Comparison of ENCODE assay signal across 8 cellular contexts in genomic region chr20:41693136-41693979, GRCh38.
DNase-seq lines count a peak whose midpoint lies in the region; ATAC-seq, FAIRE-seq and TF ChIP-seq lines count a peak whose summit lies in the region.

No MANE protein-coding gene starts in this region.

- no peak overlapping the region for H2BK20ac ChIP-seq in H1 (ENCODE audit: low read length)

- peaks cover 3% of the 10 kb centered on the region; the same call in 1 of the 2 replicates for H3K23me2 ChIP-seq in H1 (ENCODE audit: low read depth, low read length)

- peak in 1 of 2 experiments; percentile 84; a peak in 2 of 3 replicates for TF ChIP-seq POLR2A in H1 (IDR thresholded peaks at IDR 0.05; ENCODE audit: control extremely low read depth in 1 of 2, low read depth in 2 of 2, low read length in 2 of 2)

- H3K27me3 Mint-ChIP-seq in CD4-positive, alpha-beta memory T cell = peaks cover 4% of the 10 kb centered on the region in 2 donors

- H2BK120ac ChIP-seq in H1 (replicated peaks; ENCODE audit: low read depth, low read length) (no peak overlapping the region), mesenchymal stem cell (ENCODE audit: low read depth, low read length) (no peak overlapping the region)

- no peaks in the 10 kb centered on the region for H3K27me3 ChIP-seq in CD4-positive, alpha-beta memory T cell (ENCODE audit: insufficient read depth, low read length)
- H3K27me3 ChIP-seq in H1 (replicated peaks in 1 of 4; ENCODE audit: control insufficient read depth in 3 of 4, extremely low read depth in 1 of 4, insufficient read depth in 3 of 4, low read length in 3 of 4) = no peaks in the 10 kb centered on the region
- H3K27me3 ChIP-seq in mesenchymal stem cell (ENCODE audit: control insufficient read depth in 1 of 2, insufficient read depth in 1 of 2, low read length in 2 of 2) = peaks cover 4 to 16% of the 10 kb centered on the region in 2 experiments

- no peaks in the 10 kb centered on the region for H4K20me1 ChIP-seq in H1 (replicated peaks in 1 of 2; ENCODE audit: control insufficient read depth in 1 of 2, insufficient read depth in 2 of 2, low read length in 2 of 2)

- H3K4me2 ChIP-seq in H1 (ENCODE audit: insufficient read depth in 1 of 2, low read depth in 2 of 2, low read length in 2 of 2) (peak overlapping the region; percentile 65 to 87), mesenchymal stem cell (ENCODE audit: low read length, poor library complexity, severe bottlenecking) (peak overlapping the region; percentile 79)

- CTCF ChIA-PET in CD4-positive, alpha-beta memory T cell (lab: Charles Lee; ENCODE audit: partially characterized antibody) = interaction anchor here (0.6 to 1.6 kb wide), 6 partner anchors 10 to 1818 kb away, joined by 3 to 6 read pairs (median 4); partner anchors contain the start of gene CHD6
- CTCF ChIA-PET in H1 (lab: Charles Lee; ENCODE audit: partially characterized antibody) = interaction anchor here (0.7 to 2.0 kb wide), 8 partner anchors 11 to 254 kb away, joined by 3 to 8 read pairs (median 4); no protein-coding TSS in a partner anchor

- POLR2A ChIA-PET in CD4-positive, alpha-beta memory T cell (lab: Charles Lee; ENCODE audit: partially characterized antibody) = interaction anchor here (1.1 to 4.5 kb wide), 7 partner anchors 10 to 1764 kb away, joined by 3 to 78 read pairs (median 5); partner anchors contain the start of genes CHD6 and SRSF6
- POLR2A ChIA-PET in H1 (lab: Charles Lee; ENCODE audit: partially characterized antibody) = interaction anchor here (0.7 to 1.8 kb wide), 22 partner anchors 9 to 276 kb away, joined by 3 to 13 read pairs (median 3); partner anchors contain the start of gene CHD6

- H3K4ac ChIP-seq in H1 (replicated peaks; ENCODE audit: insufficient read length, low read depth, low read length) (no peak overlapping the region), mesenchymal stem cell (ENCODE audit: low read depth in 1 of 2, low read length in 2 of 2) (peak overlapping the region in 1 of 2 experiments; percentile 2)

- intact Hi-C loops in CD4-positive, alpha-beta memory T cell (cut with micrococcal nuclease) = loop anchor here (1.0 to 2.0 kb wide), 3 partner anchors 75 to 376 kb away; partner anchors contain the start of genes CHD6 and ZHX3

- no peaks in the 10 kb centered on the region for H3K9me3 Mint-ChIP-seq in CD4-positive, alpha-beta memory T cell

- WGBS in H1 (ENCODE audit: extremely low coverage in 1 of 2, insufficient coverage in 1 of 2, insufficient read length in 1 of 2, insufficient replicate concordance in 2 of 2, low coverage in 1 of 2, low lambda C conversion rate in 2 of 2, missing lambda C conversion rate in 1 of 2), 2 experiments = 1% methylated on average over 33 of the region's 33 CpGs; no CpG with 5 or more reads in 1 of the 2 experiments
- under 1% methylated on average over 29 of the region's 33 CpGs for WGBS in mesenchymal stem cell

- no peaks in the 10 kb centered on the region for H3K9me3 ChIP-seq in CD4-positive, alpha-beta memory T cell (ENCODE audit: control insufficient read depth in 1 of 2, low read length in 2 of 2)
- H3K9me3 ChIP-seq in H1 (ENCODE audit: insufficient read depth in 2 of 2, low read depth in 1 of 2, low read length in 1 of 2) (no peaks in the 10 kb centered on the region), mesenchymal stem cell (ENCODE audit: control insufficient read depth, low read length) (no peaks in the 10 kb centered on the region)

- H3K4me1 Mint-ChIP-seq in CD4-positive, alpha-beta memory T cell = peaks cover 7 to 23% (median 16%) of the 10 kb centered on the region in 4 donors

- peak in 1 of 2 experiments; percentile 65; a peak in 1 of 3 replicates for TF ChIP-seq EP300 in H1 (IDR thresholded peaks at IDR 0.05; ENCODE audit: borderline replicate concordance in 1 of 2, low read depth in 2 of 2, low read length in 2 of 2)

- peaks cover 12% of the 10 kb centered on the region for H3K4me1 ChIP-seq in CD4-positive, alpha-beta memory T cell (ENCODE audit: insufficient read depth, low read length)
- H3K4me1 ChIP-seq in H1 (replicated peaks in 1 of 4; ENCODE audit: control insufficient read depth in 3 of 4, insufficient read depth in 4 of 4, low read length in 3 of 4) (peaks cover 0 to 6% (median 1%) of the 10 kb centered on the region in 4 experiments; a peak in 1 of 7 replicates), mesenchymal stem cell (ENCODE audit: control insufficient read depth, insufficient read depth, low read depth, low read length) (peaks cover 2% of the 10 kb centered on the region)

- TF ChIP-seq CTCF in H1 (IDR thresholded peaks at IDR 0.05; ENCODE audit: control extremely low read depth in 1 of 3, insufficient read depth in 1 of 3, low read depth in 1 of 3, low read length in 3 of 3) = peak in 2 of 3 experiments; percentile 26 to 44; a peak in 2 of 4 replicates

- FAIRE-seq in H1 (lab: Jason Lieb, UNC) = peak; percentile 81

- H4K8ac ChIP-seq in H1 (ENCODE audit: extremely low read depth, insufficient read depth, low read length) = peak overlapping the region; percentile 97
- peak overlapping the region; percentile 59 for H4K8ac ChIP-seq in mesenchymal stem cell (ENCODE audit: low read length)

- H4K91ac ChIP-seq in H1 (replicated peaks; ENCODE audit: insufficient read length, low read length) = no peak overlapping the region
- peak overlapping the region; percentile 55 for H4K91ac ChIP-seq in mesenchymal stem cell (ENCODE audit: low read length)

- TF ChIP-seq RAD21 in H1 (IDR thresholded peaks at IDR 0.05 in 1 of 2, conservative IDR thresholded peaks at IDR 0.05 in 1 of 2; ENCODE audit: low read depth in 2 of 2, low read length in 2 of 2) = 0 out of 4 replicates have a peak, but pooled peaks of 1 of the 2 experiments have one; percentile 2

- peak overlapping the region; percentile 34 for H4K5ac ChIP-seq in H1 (ENCODE audit: insufficient read length, low read depth, low read length)

- H3K14ac ChIP-seq in H1 (ENCODE audit: insufficient read length) = no peak overlapping the region
- no peak overlapping the region for H3K14ac ChIP-seq in mesenchymal stem cell (ENCODE audit: low read length in 2 of 2)

- no peak overlapping the region for H3K23ac ChIP-seq in H1 (ENCODE audit: insufficient read length)
- H3K23ac ChIP-seq in mesenchymal stem cell (ENCODE audit: low read length in 2 of 2) = no peak overlapping the region

- peak overlapping the region; percentile 82 to 98 (median 95) for H3K27ac Mint-ChIP-seq in CD4-positive, alpha-beta memory T cell

- peak; percentile 83 to 87 (median 85) for DNase-seq in CD4-positive, alpha-beta memory T cell
- DNase-seq in HK-2 (ENCODE audit: unreplicated experiment) (peak; percentile 82), NCI-H82 treated with DMSO at 0.1 percent for 48 hours (lab: John Stamatoyannopoulos, UW; ENCODE audit: unreplicated experiment) (peak; percentile 94), H1 (ENCODE audit: low read depth in 1 of 2, low spot score in 2 of 2) (peak; percentile 65 to 70), mesenchymal stem cell (peak; percentile 87)
- peak; percentile 87 for DNase-seq in activated CD8-positive, alpha-beta memory T cell treated with anti-CD3 and anti-CD28 coated beads for 24 hours
- DNase-seq in stimulated activated CD8-positive, alpha-beta memory T cell treated with anti-CD3 and anti-CD28 coated beads, Interleukin-12 subunit alpha, Interleukin-12 subunit beta, amount 100 ng/mL, for 24 hours (ENCODE audit: extremely low read depth) = peak; percentile 57

- H2BK12ac ChIP-seq in H1 (ENCODE audit: low read depth, low read length) = 0 out of 2 replicates have a peak overlapping the region, but pooled peaks have one; percentile 70
- no peak overlapping the region for H2BK12ac ChIP-seq in mesenchymal stem cell (ENCODE audit: low read length in 2 of 2)

- H2BK5ac ChIP-seq in H1 (ENCODE audit: low read depth, low read length) (peak overlapping the region; percentile 86; the same call in 1 of the 2 replicates), mesenchymal stem cell (ENCODE audit: low read depth, low read length, poor library complexity, severe bottlenecking) (no peak overlapping the region)

- H3K36me3 Mint-ChIP-seq in CD4-positive, alpha-beta memory T cell = peaks cover 0 to 5% of the 10 kb centered on the region in 2 donors

- H2BK15ac ChIP-seq in H1 (ENCODE audit: low read length) (no peak overlapping the region; the same call in 1 of the 2 replicates), mesenchymal stem cell (ENCODE audit: low read depth, poor library complexity, severe bottlenecking) (no peak overlapping the region)

- peak overlapping the region; percentile 79 to 84 (median 80) for H3K9ac ChIP-seq in H1 (replicated peaks in 1 of 4; ENCODE audit: extremely low read depth in 1 of 4, low read depth in 3 of 4, low read length in 3 of 4)
- peak overlapping the region; percentile 91 for H3K9ac ChIP-seq in mesenchymal stem cell (ENCODE audit: low read length)

- peak; percentile 92 for ATAC-seq in GM19452 (IDR thresholded peaks at IDR 0.05; ENCODE audit: unreplicated experiment)

- H3K4me3 Mint-ChIP-seq in CD4-positive, alpha-beta memory T cell = peak overlapping the region; percentile 86 to 97 (median 94)

- no peaks in the 10 kb centered on the region for H3K79me2 ChIP-seq in H1 (ENCODE audit: control insufficient read depth in 1 of 2, insufficient read depth in 2 of 2, low read length in 2 of 2)

- H3K18ac ChIP-seq in H1 (ENCODE audit: extremely low read depth, low read length) = peak overlapping the region; percentile 88; the same call in 1 of the 2 replicates
- H3K18ac ChIP-seq in mesenchymal stem cell (ENCODE audit: low read depth in 1 of 2, low read length in 2 of 2) = peak overlapping the region; percentile 37 to 45

- peak overlapping the region; percentile 97 for H2AFZ ChIP-seq in H1 (ENCODE audit: low read length)
- peak overlapping the region; percentile 99 for H2AFZ ChIP-seq in mesenchymal stem cell (ENCODE audit: low read depth, low read length)

- H3K79me1 ChIP-seq in H1 (ENCODE audit: low read depth, low read length) (no peaks in the 10 kb centered on the region), mesenchymal stem cell (replicated peaks; ENCODE audit: low read length, poor library complexity, severe bottlenecking) (no peaks in the 10 kb centered on the region)

- peak overlapping the region; percentile 75 to 76 for H3K4me3 ChIP-seq in CD4-positive, alpha-beta memory T cell (ENCODE audit: low read length in 2 of 2)
- H3K4me3 ChIP-seq in H1 (ENCODE audit: extremely low read depth in 1 of 4, insufficient read depth in 2 of 4, low read depth in 3 of 4, low read length in 4 of 4) (peak overlapping the region; percentile 74 to 90 (median 80)), mesenchymal stem cell (ENCODE audit: insufficient read depth in 1 of 2, low read depth in 1 of 2, low read length in 2 of 2) (peak overlapping the region; percentile 62 to 91)

- peak overlapping the region; percentile 48 for H3K56ac ChIP-seq in H1 (replicated peaks; ENCODE audit: insufficient read length, low read depth, low read length)

- no peaks in the 10 kb centered on the region for H3K36me3 ChIP-seq in CD4-positive, alpha-beta memory T cell (ENCODE audit: insufficient read depth, low read length)
- H3K36me3 ChIP-seq in H1 (ENCODE audit: control insufficient read depth in 2 of 4, insufficient read depth in 4 of 4, low read length in 3 of 4) = no peaks in the 10 kb centered on the region
- no peaks in the 10 kb centered on the region for H3K36me3 ChIP-seq in mesenchymal stem cell (ENCODE audit: control insufficient read depth in 1 of 2, insufficient read depth in 2 of 2, low read depth in 1 of 2, low read length in 2 of 2)

- H2AK5ac ChIP-seq in H1 (ENCODE audit: low read depth, low read length) = no peak overlapping the region
- no peak overlapping the region for H2AK5ac ChIP-seq in mesenchymal stem cell (ENCODE audit: low read length, severe bottlenecking)

- H3K27ac ChIP-seq in CD4-positive, alpha-beta memory T cell (ENCODE audit: low read depth, low read length) = peak overlapping the region; percentile 85
- H3K27ac ChIP-seq in H1 (ENCODE audit: low read depth, low read length) = peak overlapping the region; percentile 53; the same call in 1 of the 2 replicates
- H3K27ac ChIP-seq in mesenchymal stem cell (ENCODE audit: low read length, poor library complexity, severe bottlenecking) = no peak overlapping the region
